Comparison of ENCODE assay signal across 8 cellular contexts in genomic region chr7:139035588-139036353, GRCh38. TPM values are rescaled to one million over a fixed set of nuclear protein-coding genes. Genes with fewer than 3 reads are reported as not detected.
A peak's percentile ranks its signal among the peaks of the same experiment; 100 is the strongest.
DNase-seq lines count a peak whose midpoint lies in the region; ATAC-seq and TF ChIP-seq lines count a peak whose summit lies in the region.

TSS of gene ZC3HAV1L (minus strand) at chr7:139036042. CDS start at chr7:139036017, 25 bp downstream.

- no peaks in the 10 kb centered on the region for H3K9me3 ChIP-seq in NT2/D1 (ENCODE audit: insufficient read depth, low read length)
- H3K9me3 ChIP-seq in neutrophil: no peaks in the 10 kb centered on the region

- ATAC-seq in GM19452 (IDR thresholded peaks at IDR 0.05; ENCODE audit: unreplicated experiment) (peak; percentile 70), HG03558 (IDR thresholded peaks at IDR 0.05; ENCODE audit: extremely low read depth, unreplicated experiment) (peak; percentile 68)

- BruUV-seq in Calu3 (replicated peaks; lab: Mats Ljungman, UMichigan): no TSS peak

- intact Hi-C loops in Calu3 (cut with micrococcal nuclease; ENCODE audit: unreplicated experiment): no loop called here
- intact Hi-C loops in activated T-helper 2 cell treated with anti-CD3 and anti-CD28 coated beads, Interferon-gamma antibody, Interleukin-2, Interleukin-4, amounts not matched to agents 10 μg/mL and 5 μg/mL and 100 μg/mL, durations not matched to agents 14 hours and 24 hours and 36 hours (cut with micrococcal nuclease): loop anchor here (1.0 kb wide), 1 partner anchor 9 kb away; no protein-coding TSS in a partner anchor

- peaks cover 28% of the 10 kb centered on the region for H3K4me1 Mint-ChIP-seq in Calu3 (ENCODE audit: low read depth, unreplicated experiment)
- H3K4me1 Mint-ChIP-seq in activated T-helper 2 cell treated with anti-CD3 and anti-CD28 coated beads, Interferon-gamma antibody, Interleukin-2, Interleukin-4, amounts not matched to agents 10 μg/mL and 5 μg/mL and 100 μg/mL, durations not matched to agents 14 hours and 24 hours and 36 hours (ENCODE audit: low read depth): peaks cover 33% of the 10 kb centered on the region

- H3K36me3 Mint-ChIP-seq in Calu3 (ENCODE audit: insufficient read depth, unreplicated experiment): peaks cover 32% of the 10 kb centered on the region
- peaks cover 40% of the 10 kb centered on the region for H3K36me3 Mint-ChIP-seq in activated T-helper 2 cell treated with anti-CD3 and anti-CD28 coated beads, Interferon-gamma antibody, Interleukin-2, Interleukin-4, amounts not matched to agents 10 μg/mL and 5 μg/mL and 100 μg/mL, durations not matched to agents 14 hours and 24 hours and 36 hours (ENCODE audit: low read depth)

- H3K36me3 ChIP-seq in NT2/D1 (ENCODE audit: insufficient read depth, insufficient read length, low read length) (peaks cover 35% of the 10 kb centered on the region), neutrophil (no peaks in the 10 kb centered on the region)

- H3K4me3 ChIP-seq in NT2/D1 (ENCODE audit: insufficient read length, low read depth) (peak within 1 kb of the TSS; percentile 85), fibroblast of villous mesenchyme (ENCODE audit: low read depth, low read length) (peak within 1 kb of the TSS; percentile 73), neutrophil (ENCODE audit: low read depth in 1 of 2, low read length in 1 of 2) (peak within 1 kb of the TSS; percentile 43 to 63)

- no peak within 1 kb of the TSS for H3K27ac ChIP-seq in neutrophil

- no peak within 1 kb of the TSS for H3K27ac Mint-ChIP-seq in Calu3 (ENCODE audit: unreplicated experiment)
- peak within 1 kb of the TSS; percentile 89 for H3K27ac Mint-ChIP-seq in activated T-helper 2 cell treated with anti-CD3 and anti-CD28 coated beads, Interferon-gamma antibody, Interleukin-2, Interleukin-4, amounts not matched to agents 10 μg/mL and 5 μg/mL and 100 μg/mL, durations not matched to agents 14 hours and 24 hours and 36 hours

- H3K9me3 Mint-ChIP-seq in Calu3 (ENCODE audit: low read depth, unreplicated experiment): no peaks in the 10 kb centered on the region
- H3K9me3 Mint-ChIP-seq in activated T-helper 2 cell treated with anti-CD3 and anti-CD28 coated beads, Interferon-gamma antibody, Interleukin-2, Interleukin-4, amounts not matched to agents 10 μg/mL and 5 μg/mL and 100 μg/mL, durations not matched to agents 14 hours and 24 hours and 36 hours: no peaks in the 10 kb centered on the region

- H3K4me1 ChIP-seq in NT2/D1 (ENCODE audit: insufficient read depth, insufficient read length): no peaks in the 10 kb centered on the region
- H3K4me1 ChIP-seq in neutrophil (ENCODE audit: control insufficient read depth in 1 of 2, insufficient read depth in 1 of 2, low read depth in 1 of 2, low read length in 1 of 2): peaks cover 11 to 15% of the 10 kb centered on the region in 2 experiments

- CTCF ChIA-PET in Calu3 (lab: Charles Lee): interaction anchor here (1.2 kb wide), 1 partner anchor 10 kb away, joined by 5 read pairs; no protein-coding TSS in a partner anchor

- no peak for TF ChIP-seq CTCF in Calu3 (IDR thresholded peaks at IDR 0.05; ENCODE audit: unreplicated experiment)
- TF ChIP-seq CTCF in fibroblast of villous mesenchyme (IDR thresholded peaks at IDR 0.05; ENCODE audit: insufficient read depth, low read depth, low read length): no peak
- TF ChIP-seq CTCF in neutrophil (IDR thresholded peaks at IDR 0.05): no peak

- H3K27me3 Mint-ChIP-seq in Calu3 (ENCODE audit: unreplicated experiment): no peaks in the 10 kb centered on the region
- H3K27me3 Mint-ChIP-seq in activated T-helper 2 cell treated with anti-CD3 and anti-CD28 coated beads, Interferon-gamma antibody, Interleukin-2, Interleukin-4, amounts not matched to agents 10 μg/mL and 5 μg/mL and 100 μg/mL, durations not matched to agents 14 hours and 24 hours and 36 hours (ENCODE audit: low read depth): peaks cover 4% of the 10 kb centered on the region

- DNase-seq in Calu3 (peak; percentile 71), NT2/D1 (ENCODE audit: low read depth, low spot score) (no peak), fibroblast of villous mesenchyme (ENCODE audit: low read depth) (peak; percentile 78), ureter (ENCODE audit: low spot score) (peak; percentile 61)
- peak; percentile 56 for DNase-seq in activated T-helper 2 cell treated with anti-CD3 and anti-CD28 coated beads, Interferon-gamma antibody, Interleukin-2, Interleukin-4, amounts not matched to agents 10 μg/mL and 5 μg/mL and 100 μg/mL, durations not matched to agents 14 hours and 24 hours and 36 hours (ENCODE audit: low spot score)

- peak within 1 kb of the TSS; percentile 92 for H3K9ac ChIP-seq in NT2/D1 (ENCODE audit: insufficient read length, low read depth)

- H3K27me3 ChIP-seq in NT2/D1 (ENCODE audit: insufficient read depth, insufficient read length): no peaks in the 10 kb centered on the region
- H3K27me3 ChIP-seq in neutrophil: peaks cover 44% of the 10 kb centered on the region

- peak within 1 kb of the TSS; percentile 78 for H3K4me3 Mint-ChIP-seq in Calu3 (ENCODE audit: low read depth, unreplicated experiment)
- peak within 1 kb of the TSS; percentile 86 for H3K4me3 Mint-ChIP-seq in activated T-helper 2 cell treated with anti-CD3 and anti-CD28 coated beads, Interferon-gamma antibody, Interleukin-2, Interleukin-4, amounts not matched to agents 10 μg/mL and 5 μg/mL and 100 μg/mL, durations not matched to agents 14 hours and 24 hours and 36 hours (ENCODE audit: low read depth)

RNA-seq across cellular contexts. Expression of gene ZC3HAV1L, which starts in this region (rescaled TPM):
- total RNA-seq in Calu3 (2022): 13.7 and 15.0 TPM in 2 replicates
- total RNA-seq in activated T-helper 2 cell treated with anti-CD3 and anti-CD28 coated beads, Interferon-gamma antibody, Interleukin-2, Interleukin-4, amounts not matched to agents 10 μg/mL and 5 μg/mL and 100 μg/mL, durations not matched to agents 14 hours and 24 hours and 36 hours: 38.2 and 39.4 TPM in 2 replicates
- 13.9 and 21.2 TPM in 2 replicates for total RNA-seq in fibroblast of villous mesenchyme
- total RNA-seq in ureter: 16.2 TPM
